Comparison of ENCODE assay signal across 12 cellular contexts in the genomic region with DNA sequence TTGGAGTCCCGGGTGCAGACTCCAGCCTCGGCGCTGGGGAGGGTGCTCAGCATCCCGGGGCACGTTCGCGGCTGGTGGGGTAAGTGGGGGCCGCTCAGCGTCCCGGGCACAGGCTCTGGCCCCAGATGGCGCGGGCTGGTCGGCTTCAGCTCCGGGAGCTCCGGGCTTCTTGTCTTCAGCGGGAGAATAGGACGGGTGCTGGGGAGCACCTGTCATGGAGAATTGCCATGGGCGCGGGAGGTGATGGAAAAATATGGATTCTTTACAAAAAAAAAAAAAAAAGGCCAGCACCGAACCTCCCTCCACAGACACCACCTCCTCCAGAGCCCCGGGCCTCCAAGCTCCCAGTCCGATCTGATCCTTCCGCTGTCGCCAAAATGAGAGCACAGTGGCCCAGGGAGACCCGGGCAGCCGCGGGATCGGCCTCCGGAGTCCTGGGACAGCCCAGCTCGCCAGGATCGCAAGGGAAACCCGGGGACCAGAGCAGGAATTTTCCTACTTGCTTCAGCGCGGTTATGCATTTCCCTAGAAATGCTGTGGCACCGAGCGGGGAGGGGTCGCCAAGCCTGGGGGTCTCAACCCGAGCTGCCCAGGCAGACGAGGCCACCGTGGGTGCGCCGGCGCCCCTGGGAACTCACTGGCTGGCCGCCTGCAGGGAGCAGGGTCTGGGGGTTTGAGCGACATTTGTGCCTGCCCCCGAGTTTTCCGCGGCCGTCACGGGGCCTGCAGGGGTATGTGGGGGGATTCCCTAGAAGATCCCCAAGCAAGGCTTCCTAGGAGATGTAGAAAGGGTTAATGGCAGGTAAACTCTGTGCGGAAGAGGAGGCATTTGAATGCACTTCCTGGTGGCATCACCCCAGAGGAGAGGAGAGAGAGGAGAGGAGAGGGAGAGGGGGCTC.
A peak's percentile ranks its signal among the peaks of the same experiment; 100 is the strongest.
DNase-seq lines count a peak whose midpoint lies in the region; ATAC-seq and TF ChIP-seq lines count a peak whose summit lies in the region.
"Had no signal": no experiment of that assay in that cellular context is flagged by ENCODE, and none has a peak within 500 bp of the region (broad histone marks: within the 10 kb centered on the region; RNA-seq: fewer than 3 reads in every experiment).

No MANE protein-coding gene starts in this region.

- POLR2A ChIA-PET in HEK293T (lab: Yijun Ruan, JAX), result no interaction called here

- CTCF ChIA-PET in HEK293T (lab: Yijun Ruan, JAX), result no interaction called here

- ATAC-seq in HG03196 (IDR thresholded peaks at IDR 0.05; ENCODE audit: unreplicated experiment), result no peak
- ATAC-seq: HCT116 had no signal

- H3K27ac ChIP-seq in skin epidermis, result peak overlapping the region in 5 of 21 experiments; percentile 34 to 88 (median 66)

- no peaks in the 10 kb centered on the region for H3K9me3 ChIP-seq in adipocyte (ENCODE audit: control insufficient read depth, low read length)

- H3K27me3 ChIP-seq in adipocyte (replicated peaks; ENCODE audit: control insufficient read depth, insufficient read depth, low read length), result peaks cover 53% of the 10 kb centered on the region

- H3K36me3 ChIP-seq in adipocyte (ENCODE audit: control insufficient read depth, insufficient read depth, low read length, severe bottlenecking), result no peaks in the 10 kb centered on the region

- H3K4me3 ChIP-seq in adipocyte (ENCODE audit: low read length) (peak overlapping the region; percentile 71), skin epidermis (peak overlapping the region; percentile 23 to 51 (median 29))

- no peak overlapping the region for H3K9ac ChIP-seq in adipocyte (ENCODE audit: low read length)

- no peaks in the 10 kb centered on the region for H3K4me1 ChIP-seq in adipocyte (ENCODE audit: control insufficient read depth, insufficient read depth, low read length)

- peak; percentile 42 for DNase-seq in GM20000 (ENCODE audit: low spot score)
- DNase-seq in adipocyte (ENCODE audit: low read depth), result no peak
- peak; percentile 33 for DNase-seq in left kidney (ENCODE audit: low read depth, low spot score)
- no peak for DNase-seq in HEK293T (ENCODE audit: extremely low spot score)
- no peak for DNase-seq in NCI-H2107 treated with DMSO at 0.1 percent for 48 hours (lab: John Stamatoyannopoulos, UW; ENCODE audit: unreplicated experiment)
- no peak for DNase-seq in HuH-7 (ENCODE audit: low spot score)
- DNase-seq: DND-41, NCI-H1092 treated with DMSO at 0.1 percent for 48 hours, OCI-M1 had no signal

- no peak for TF ChIP-seq CTCF in GM20000 (IDR thresholded peaks at IDR 0.05; ENCODE audit: extremely low read depth, missing control alignments)

TF ChIP-seq in HEK293T, 16 proteins besides CTCF, POLR2A, EP300 and RAD21:
- TF ChIP-seq NFRKB (IDR thresholded peaks at IDR 0.05) (no peak), SUZ12 (IDR thresholded peaks at IDR 0.05) (no peak), TARDBP (IDR thresholded peaks at IDR 0.05) (no peak), BHLHE40 (IDR thresholded peaks at IDR 0.05; ENCODE audit: borderline replicate concordance) (no peak), HDGF (IDR thresholded peaks at IDR 0.05; ENCODE audit: borderline replicate concordance) (no peak), FOXK2 (IDR thresholded peaks at IDR 0.05) (no peak), CTBP1 (IDR thresholded peaks at IDR 0.05; ENCODE audit: borderline replicate concordance) (no peak), ZNF384 (IDR thresholded peaks at IDR 0.05) (no peak), FOXM1 (IDR thresholded peaks at IDR 0.05; ENCODE audit: borderline replicate concordance) (no peak), FOXA1 (IDR thresholded peaks at IDR 0.05) (no peak)
TF ChIP-seq in HEK293T: peak in this region for 0.

Comparison
In these comparisons a context has a peak if more than half of its experiments do, and no peak if none do; other contexts are left out.
1. DNase-seq: peak in GM20000 (single experiment) and left kidney (single experiment); none in adipocyte (single experiment), HEK293T (single experiment), NCI-H2107 treated with DMSO at 0.1 percent for 48 hours (single experiment) and HuH-7 (single experiment).